Comparison of ENCODE assay signal across 10 cellular contexts in genomic region chr19:918152-918437, GRCh38. TPM values are rescaled to one million over a fixed set of nuclear protein-coding genes. Genes with fewer than 3 reads are reported as not detected.
DNase-seq lines count a peak whose midpoint lies in the region; ATAC-seq, FAIRE-seq and TF ChIP-seq lines count a peak whose summit lies in the region.
"Had no signal": no experiment of that assay in that cellular context is flagged by ENCODE, and none has a peak within 500 bp of the region (broad histone marks: within the 10 kb centered on the region; RNA-seq: fewer than 3 reads in every experiment).

No MANE protein-coding gene starts in this region.

- peaks cover 25% of the 10 kb centered on the region for H3K4me1 Mint-ChIP-seq in CD8-positive, alpha-beta T cell (ENCODE audit: low read depth)
- H3K4me1 Mint-ChIP-seq in nephron = peaks cover 5% of the 10 kb centered on the region

- H3K36me3 ChIP-seq in CD8-positive, alpha-beta T cell (ENCODE audit: insufficient read depth, low read length) = no peaks in the 10 kb centered on the region
- H3K36me3 ChIP-seq in HUES6 (ENCODE audit: control insufficient read depth, insufficient read depth, low read length) (no peaks in the 10 kb centered on the region), K562 (ENCODE audit: control insufficient read depth, insufficient read depth, low read length) (peaks cover 8% of the 10 kb centered on the region; the same call in 1 of the 3 replicates)

- intact Hi-C loops in CD8-positive, alpha-beta T cell (cut with DNase I, micrococcal nuclease) = loop anchor here in 1 of 2 experiments (1.0 kb wide), 1 partner anchor 25 kb away; the partner anchor contains the start of genes MED16 and RNU6-9
- intact Hi-C loops in K562 (cut with micrococcal nuclease) = no loop called here

- H3K27me3 ChIP-seq in CD8-positive, alpha-beta T cell (ENCODE audit: insufficient read depth, low read length) = no peaks in the 10 kb centered on the region
- H3K27me3 ChIP-seq in HUES6 (ENCODE audit: control insufficient read depth, insufficient read depth, low read length) (peaks cover 60% of the 10 kb centered on the region), K562 (ENCODE audit: control insufficient read depth in 2 of 2, insufficient read depth in 2 of 2, low read length in 2 of 2) (no peaks in the 10 kb centered on the region)

- no peaks in the 10 kb centered on the region for H3K9me1 ChIP-seq in K562 (ENCODE audit: control insufficient read depth, insufficient read depth, low read length)

- H3K9ac ChIP-seq in HUES6 (ENCODE audit: low read length) = no peak overlapping the region
- H3K9ac ChIP-seq in K562 (ENCODE audit: insufficient read depth in 1 of 2, low read depth in 2 of 2, low read length in 2 of 2) = peak overlapping the region; percentile 83 to 94

- peaks cover 47% of the 10 kb centered on the region for H3K4me1 ChIP-seq in CD8-positive, alpha-beta T cell (ENCODE audit: insufficient read depth, low read length)
- H3K4me1 ChIP-seq in HUES6 (ENCODE audit: control insufficient read depth, insufficient read depth, low read length) = peaks cover 14% of the 10 kb centered on the region
- H3K4me1 ChIP-seq in K562 (replicated peaks in 1 of 2; ENCODE audit: control insufficient read depth in 2 of 2, insufficient read depth in 2 of 2, low read length in 2 of 2) = peaks cover 6 to 70% of the 10 kb centered on the region in 2 experiments; a peak in 4 of 5 replicates

- CTCF ChIA-PET in CD8-positive, alpha-beta T cell (lab: Charles Lee) = interaction anchor here (1.0 to 7.9 kb wide), 6 partner anchors 9 to 70 kb away, joined by 3 to 175 read pairs (median 4); partner anchors contain the start of gene WDR18
- CTCF ChIA-PET in K562 (lab: Yijun Ruan, JAX; ENCODE audit: low intra/inter-chr PET ratio) = interaction anchor here (0.7 to 6.8 kb wide), 5 partner anchors 25 to 148 kb away, joined by 3 to 74 read pairs (median 6); partner anchors contain the start of genes MED16 and RNU6-9

- TF ChIP-seq POLR2A in K562 (conservative IDR thresholded peaks at IDR 0.05) = no peak

- no peak for TF ChIP-seq RAD21 in K562 (CRISPR knock-in tag; conservative IDR thresholded peaks at IDR 0.05 in 1 of 2, IDR thresholded peaks at IDR 0.05 in 1 of 2)

- POLR2A ChIA-PET in CD8-positive, alpha-beta T cell (lab: Charles Lee) = interaction anchor here (0.7 to 3.7 kb wide), 3 partner anchors 9 to 55 kb away, joined by 3 to 23 read pairs (median 7); partner anchors contain the start of genes MED16 and RNU6-9
- POLR2A ChIA-PET in K562 (lab: Yijun Ruan, JAX) = interaction anchor here (0.6 kb wide), 2 partner anchors 29 to 70 kb away, joined by 3 read pairs; no protein-coding TSS in a partner anchor

- H3K36me3 Mint-ChIP-seq in CD8-positive, alpha-beta T cell = no peaks in the 10 kb centered on the region
- H3K36me3 Mint-ChIP-seq in nephron (ENCODE audit: low read depth) = peaks cover 3% of the 10 kb centered on the region

- DNase-seq in CD8-positive, alpha-beta T cell = no peak
- no peak for DNase-seq in K562 (ENCODE audit: extremely low read depth in 1 of 4, low spot score in 3 of 4)
- DNase-seq in activated CD4-positive, CD25-positive, alpha-beta regulatory T cell (lab: John Stamatoyannopoulos, UW) = no peak
- no peak for DNase-seq in NOMO-1 (lab: John Stamatoyannopoulos, UW; ENCODE audit: unreplicated experiment in 2 of 2)
- DNase-seq: MV-4-11 had no signal

- H3K79me2 ChIP-seq in K562 (ENCODE audit: control insufficient read depth, insufficient read depth, low read length) = peaks cover 33% of the 10 kb centered on the region

- TF ChIP-seq EP300 in K562 (IDR thresholded peaks at IDR 0.05; ENCODE audit: low read length) = no peak

- no TSS peak for BruUV-seq in K562 (replicated peaks; lab: Mats Ljungman, UMichigan)

- peak overlapping the region; percentile 73 for H3K4me3 Mint-ChIP-seq in CD8-positive, alpha-beta T cell
- H3K4me3 Mint-ChIP-seq in nephron = peak overlapping the region in 2 of 3 experiments; percentile 63 to 69

- TF ChIP-seq CTCF in CD8-positive, alpha-beta T cell (IDR thresholded peaks at IDR 0.05) = no peak
- TF ChIP-seq CTCF in K562 (IDR thresholded peaks at IDR 0.05 in 2 of 3, conservative IDR thresholded peaks at IDR 0.05 in 1 of 3; ENCODE audit: insufficient read depth in 2 of 3, low read depth in 1 of 3, low read length in 3 of 3) (no peak), nephron (IDR thresholded peaks at IDR 0.05; ENCODE audit: unreplicated experiment in 3 of 3) (no peak)

- ATAC-seq in CD8-positive, alpha-beta T cell = no peak
- ATAC-seq in K562 (no peak), GM21515 (IDR thresholded peaks at IDR 0.05; ENCODE audit: unreplicated experiment) (no peak)

- FAIRE-seq in K562 (lab: Jason Lieb, UNC) = no peak
- FAIRE-seq: astrocyte had no signal

- H3K27ac Mint-ChIP-seq in CD8-positive, alpha-beta T cell = no peak overlapping the region
- H3K27ac Mint-ChIP-seq in nephron = no peak overlapping the region

- H2AFZ ChIP-seq in K562 (ENCODE audit: low read depth, low read length) = peak overlapping the region; percentile 83

- no peaks in the 10 kb centered on the region for H3K9me3 Mint-ChIP-seq in CD8-positive, alpha-beta T cell
- H3K9me3 Mint-ChIP-seq in nephron = no peaks in the 10 kb centered on the region

- H3K27ac ChIP-seq in CD8-positive, alpha-beta T cell (ENCODE audit: low read depth, low read length) = no peak overlapping the region
- H3K27ac ChIP-seq in HUES6 (ENCODE audit: low read depth, low read length) (no peak overlapping the region), K562 (ENCODE audit: extremely low read depth, low read depth, low read length) (peak overlapping the region; percentile 89)

- H3K9me3 ChIP-seq in CD8-positive, alpha-beta T cell (ENCODE audit: low read length) = no peaks in the 10 kb centered on the region
- no peaks in the 10 kb centered on the region for H3K9me3 ChIP-seq in HUES6 (ENCODE audit: control insufficient read depth, insufficient read depth, low read depth, low read length)
- H3K9me3 ChIP-seq in K562 (replicated peaks; ENCODE audit: control insufficient read depth, insufficient read depth, low read depth, low read length) = no peaks in the 10 kb centered on the region

- H3K4me2 ChIP-seq in K562 (ENCODE audit: insufficient read depth, low read length) = peak overlapping the region; percentile 84

- 4% methylated on average over 8 of the region's 12 CpGs for WGBS in K562 (ENCODE audit: insufficient coverage, low coverage, missing lambda C conversion rate)

- H3K27me3 Mint-ChIP-seq in CD8-positive, alpha-beta T cell (ENCODE audit: low read depth) = peaks cover 3% of the 10 kb centered on the region
- H3K27me3 Mint-ChIP-seq in nephron (ENCODE audit: low read depth) = peaks cover 55% of the 10 kb centered on the region

- in situ Hi-C loops in K562 (cut with MboI) = no loop called here

- H3K4me3 ChIP-seq in CD8-positive, alpha-beta T cell (ENCODE audit: low read depth, low read length) = peak overlapping the region; percentile 53
- H3K4me3 ChIP-seq in HUES6 (ENCODE audit: low read depth, low read length) = peak overlapping the region; percentile 69
- peak overlapping the region; percentile 65 for H3K4me3 ChIP-seq in K562

- H4K20me1 ChIP-seq in K562 (replicated peaks; ENCODE audit: control insufficient read depth, insufficient read depth, low read length) = no peaks in the 10 kb centered on the region

RNA-seq across cellular contexts. Expression of gene KISS1R, which starts 1.0 kb away (rescaled TPM):
- under 1 TPM; 0.81 to 0.90 TPM for total RNA-seq in CD8-positive, alpha-beta T cell
- 13.9 and 50.0 TPM in 2 replicates for total RNA-seq in K562 (2011; cell fraction: chromatin; rRNA removed; ENCODE audit: low replicate concordance)
- total RNA-seq in K562 (2011; cell fraction: nucleolus; rRNA removed) = 79.5 and 104 TPM in 2 replicates
- 29.6 and 30.1 TPM in 2 replicates for total RNA-seq in K562 (2011; cell fraction: nucleoplasm; rRNA removed)
- total RNA-seq in K562 (2014; rRNA removed) (19.3 and 26.7 TPM in 2 replicates), K562 (2014; rRNA removed; fragmentation: Illumina TruSeq; extraction: Trizol) (0.80 and 1.1 TPM in 2 replicates), K562 (2015; rRNA removed; fragmentation: Illumina TruSeq; extraction: Trizol) (2.0 and 2.7 TPM in 2 replicates), K562 (2021) (36.2 and 39.4 TPM in 2 replicates)
- polyA plus RNA-seq in K562 (2011; rRNA removed) (2.8 and 6.3 TPM in 2 replicates), K562 (2014; fragmentation: Illumina TruSeq; extraction: Trizol) (0.37 and 2.7 TPM in 2 replicates), K562 (2014; fragmentation: Nextera tagmentation; extraction: Ambion mirVana) (under 1 TPM; 0.55 to 0.75 TPM), K562 (2014; rRNA removed) (17.3 and 26.8 TPM in 2 replicates)
- 4.3 and 59.2 TPM in 2 replicates for polyA plus RNA-seq in K562 (2011; cell fraction: cytosol; rRNA removed)
- 36.4 and 172 TPM in 2 replicates for polyA plus RNA-seq in K562 (2011; cell fraction: nucleus; rRNA removed)
- polyA plus RNA-seq in K562 (2012) = 6.9 and 23.9 TPM in 2 replicates
- 0.30 and 1.8 TPM in 2 replicates for polyA minus RNA-seq in K562 (2011; rRNA and poly(A)+ RNA removed)
- 5.8 and 14.1 TPM in 2 replicates for polyA minus RNA-seq in K562 (2011; cell fraction: cytosol; rRNA and poly(A)+ RNA removed)
- polyA minus RNA-seq in K562 (2011; cell fraction: nucleus; rRNA and poly(A)+ RNA removed) = 5.8 and 22.6 TPM in 2 replicates
- total RNA-seq: astrocyte had no signal

RNA-seq across cellular contexts. Expression of gene R3HDM4, which starts 5.1 kb away (rescaled TPM):
- 100 to 1,000 TPM; 242 to 261 TPM for total RNA-seq in CD8-positive, alpha-beta T cell
- 66.6 and 166 TPM in 2 replicates for total RNA-seq in K562 (2011; cell fraction: chromatin; rRNA removed; ENCODE audit: low replicate concordance)
- 109 and 113 TPM in 2 replicates for total RNA-seq in K562 (2011; cell fraction: nucleolus; rRNA removed)
- 92.6 and 119 TPM in 2 replicates for total RNA-seq in K562 (2011; cell fraction: nucleoplasm; rRNA removed)
- 63.2 and 75.6 TPM in 2 replicates for total RNA-seq in K562 (2014; rRNA removed)
- total RNA-seq in K562 (2014; rRNA removed; fragmentation: Illumina TruSeq; extraction: Trizol) = 21.4 and 26.2 TPM in 2 replicates
- 44.6 and 46.1 TPM in 2 replicates for total RNA-seq in K562 (2015; rRNA removed; fragmentation: Illumina TruSeq; extraction: Trizol)
- 133 and 138 TPM in 2 replicates for total RNA-seq in K562 (2021)
- 59.0 and 93.9 TPM in 2 replicates for polyA plus RNA-seq in K562 (2011; rRNA removed)
- polyA plus RNA-seq in K562 (2011; cell fraction: cytosol; rRNA removed) = 105 and 207 TPM in 2 replicates
- polyA plus RNA-seq in K562 (2011; cell fraction: nucleus; rRNA removed) = 149 and 223 TPM in 2 replicates
- polyA plus RNA-seq in K562 (2012) = 85.0 and 165 TPM in 2 replicates
- polyA plus RNA-seq in K562 (2014; fragmentation: Illumina TruSeq; extraction: Trizol) = 87.6 and 109 TPM in 2 replicates
- 1 to 10 TPM; 3.2 to 5.6 TPM for polyA plus RNA-seq in K562 (2014; fragmentation: Nextera tagmentation; extraction: Ambion mirVana)
- polyA plus RNA-seq in K562 (2014; rRNA removed) = 140 and 154 TPM in 2 replicates
- 11.6 and 16.6 TPM in 2 replicates for polyA minus RNA-seq in K562 (2011; rRNA and poly(A)+ RNA removed)
- polyA minus RNA-seq in K562 (2011; cell fraction: cytosol; rRNA and poly(A)+ RNA removed) = 30.8 and 60.9 TPM in 2 replicates
- 22.8 and 25.2 TPM in 2 replicates for polyA minus RNA-seq in K562 (2011; cell fraction: nucleus; rRNA and poly(A)+ RNA removed)

RNA-seq across cellular contexts. Expression of gene ARID3A, which starts 7.7 kb away (rescaled TPM):
- total RNA-seq in CD8-positive, alpha-beta T cell = 1 to 10 TPM; 2.0 to 2.7 TPM
- total RNA-seq in K562 (2011; cell fraction: chromatin; rRNA removed; ENCODE audit: low replicate concordance) = 89.0 and 254 TPM in 2 replicates
- 180 and 206 TPM in 2 replicates for total RNA-seq in K562 (2011; cell fraction: nucleolus; rRNA removed)
- total RNA-seq in K562 (2011; cell fraction: nucleoplasm; rRNA removed) = 120 and 121 TPM in 2 replicates
- total RNA-seq in K562 (2014; rRNA removed) (55.2 and 62.0 TPM in 2 replicates), K562 (2014; rRNA removed; fragmentation: Illumina TruSeq; extraction: Trizol) (14.8 and 16.4 TPM in 2 replicates), K562 (2015; rRNA removed; fragmentation: Illumina TruSeq; extraction: Trizol) (39.0 and 41.3 TPM in 2 replicates), K562 (2021) (97.2 and 118 TPM in 2 replicates)
- polyA plus RNA-seq in K562 (2011; rRNA removed) (27.9 and 44.1 TPM in 2 replicates), K562 (2014; fragmentation: Illumina TruSeq; extraction: Trizol) (31.2 and 62.4 TPM in 2 replicates), K562 (2014; fragmentation: Nextera tagmentation; extraction: Ambion mirVana) (1 to 10 TPM; 1.4 to 2.0 TPM), K562 (2014; rRNA removed) (31.0 and 46.7 TPM in 2 replicates)
- 43.2 and 88.8 TPM in 2 replicates for polyA plus RNA-seq in K562 (2011; cell fraction: cytosol; rRNA removed)
- polyA plus RNA-seq in K562 (2011; cell fraction: nucleus; rRNA removed) = 58.8 and 128 TPM in 2 replicates
- polyA plus RNA-seq in K562 (2012) = 49.0 and 52.3 TPM in 2 replicates
- 36.2 and 53.3 TPM in 2 replicates for polyA minus RNA-seq in K562 (2011; rRNA and poly(A)+ RNA removed)
- 119 and 167 TPM in 2 replicates for polyA minus RNA-seq in K562 (2011; cell fraction: cytosol; rRNA and poly(A)+ RNA removed)
- 45.8 and 47.4 TPM in 2 replicates for polyA minus RNA-seq in K562 (2011; cell fraction: nucleus; rRNA and poly(A)+ RNA removed)

RNA-seq across cellular contexts. Expression of gene RNU6-9, which starts 24.8 kb away (rescaled TPM):
- total RNA-seq in CD8-positive, alpha-beta T cell = not detected
- total RNA-seq in K562 (2011; cell fraction: chromatin; rRNA removed; ENCODE audit: low replicate concordance) = not detected in 2 replicates
- total RNA-seq in K562 (2011; cell fraction: nucleolus; rRNA removed) = not detected in 2 replicates
- total RNA-seq in K562 (2011; cell fraction: nucleoplasm; rRNA removed) = not detected in 2 replicates
- total RNA-seq in K562 (2014; rRNA removed) (not detected in 2 replicates), K562 (2014; rRNA removed; fragmentation: Illumina TruSeq; extraction: Trizol) (not detected in 2 replicates), K562 (2015; rRNA removed; fragmentation: Illumina TruSeq; extraction: Trizol) (not detected in 2 replicates), K562 (2021) (not detected in 2 replicates)
- polyA plus RNA-seq in K562 (2011; rRNA removed) (not detected in 2 replicates), K562 (2014; fragmentation: Illumina TruSeq; extraction: Trizol) (not detected in 2 replicates), K562 (2014; fragmentation: Nextera tagmentation; extraction: Ambion mirVana) (not detected), K562 (2014; rRNA removed) (not detected in 2 replicates)
- not detected in 2 replicates for polyA plus RNA-seq in K562 (2011; cell fraction: cytosol; rRNA removed)
- not detected in 2 replicates for polyA plus RNA-seq in K562 (2011; cell fraction: nucleus; rRNA removed)
- not detected in 2 replicates for polyA plus RNA-seq in K562 (2012)
- under 0.01 TPM in 2 replicates for polyA minus RNA-seq in K562 (2011; rRNA and poly(A)+ RNA removed)
- 667 TPM in 1 of 2 replicates, not detected in the other for polyA minus RNA-seq in K562 (2011; cell fraction: cytosol; rRNA and poly(A)+ RNA removed)
- under 0.01 TPM in 1 of 2 replicates, not detected in the other for polyA minus RNA-seq in K562 (2011; cell fraction: nucleus; rRNA and poly(A)+ RNA removed)
- total RNA-seq: astrocyte, epithelial cell of proximal tubule had no signal

RNA-seq across cellular contexts. Expression of gene MED16, which starts 25.1 kb away (rescaled TPM):
- 10 to 100 TPM; 32.6 to 35.3 TPM for total RNA-seq in CD8-positive, alpha-beta T cell
- 28.6 and 108 TPM in 2 replicates for total RNA-seq in K562 (2011; cell fraction: chromatin; rRNA removed; ENCODE audit: low replicate concordance)
- total RNA-seq in K562 (2011; cell fraction: nucleolus; rRNA removed) = 71.0 and 80.0 TPM in 2 replicates
- 33.8 and 41.3 TPM in 2 replicates for total RNA-seq in K562 (2011; cell fraction: nucleoplasm; rRNA removed)
- total RNA-seq in K562 (2014; rRNA removed) (15.6 and 22.1 TPM in 2 replicates), K562 (2014; rRNA removed; fragmentation: Illumina TruSeq; extraction: Trizol) (1.2 and 1.8 TPM in 2 replicates), K562 (2015; rRNA removed; fragmentation: Illumina TruSeq; extraction: Trizol) (8.6 and 9.3 TPM in 2 replicates), K562 (2021) (59.6 and 59.9 TPM in 2 replicates)
- polyA plus RNA-seq in K562 (2011; rRNA removed) (10.3 and 26.2 TPM in 2 replicates), K562 (2014; fragmentation: Illumina TruSeq; extraction: Trizol) (7.1 and 20.0 TPM in 2 replicates), K562 (2014; fragmentation: Nextera tagmentation; extraction: Ambion mirVana) (1 to 10 TPM in 1 of 2 experiments, under 1 TPM in 1; 0.89 to 1.3 TPM), K562 (2014; rRNA removed) (21.2 and 30.2 TPM in 2 replicates)
- 36.6 and 87.3 TPM in 2 replicates for polyA plus RNA-seq in K562 (2011; cell fraction: cytosol; rRNA removed)
- 34.7 and 60.1 TPM in 2 replicates for polyA plus RNA-seq in K562 (2011; cell fraction: nucleus; rRNA removed)
- polyA plus RNA-seq in K562 (2012) = 34.1 and 52.5 TPM in 2 replicates
- 10.3 and 15.6 TPM in 2 replicates for polyA minus RNA-seq in K562 (2011; rRNA and poly(A)+ RNA removed)
- 72.1 and 84.4 TPM in 2 replicates for polyA minus RNA-seq in K562 (2011; cell fraction: cytosol; rRNA and poly(A)+ RNA removed)
- 33.7 and 37.4 TPM in 2 replicates for polyA minus RNA-seq in K562 (2011; cell fraction: nucleus; rRNA and poly(A)+ RNA removed)

Comparison
In these comparisons a context has a peak if more than half of its experiments do, and no peak if none do; other contexts are left out.
1. RNA of gene ARID3A, which starts 7.7 kb away (total RNA-seq): 14.8 to 254 TPM in K562; 2.0 to 2.7 TPM in CD8-positive, alpha-beta T cell; every median in the first group is over 4 times any median in the second.
2. Peak in every context shown above with its lines, with median percentiles within 50 percentile points of each other: H3K4me3 ChIP-seq.